32 cellular contexts compared by ENCODE assay signal in genomic region chr9:118189615-118190014, GRCh38.
"Had no signal": no experiment of that assay in that cellular context is flagged by ENCODE, and none has a peak within 500 bp of the region (broad histone marks: within the 10 kb centered on the region; RNA-seq: fewer than 3 reads in every experiment).

No MANE protein-coding gene starts in this region.

- H3K4me1 ChIP-seq: adrenal gland, ascending aorta, body of pancreas, breast epithelium had no signal

- ATAC-seq: activated naive CD4-positive, alpha-beta T cell treated with anti-CD3 and anti-CD28 coated beads, Interleukin-2, amount 50 U/mL, for 72 hours; activated naive CD8-positive, alpha-beta T cell treated with anti-CD3 and anti-CD28 coated beads, Interleukin-2, amount 50 U/mL, for 24 hours; activated T-cell treated with anti-CD3 and anti-CD28 coated beads, Interleukin-2, amount 50 U/mL, for 4 hours; activated T-cell treated with anti-CD3 and anti-CD28 coated beads, Interleukin-2, amount 50 U/mL, for 72 hours; activated T-helper 17 cell treated with anti-CD3 and anti-CD28 coated beads, Interleukin-2, amount 50 U/mL, for 72 hours; body of pancreas had no signal

- H3K9me3 ChIP-seq: adrenal gland, ascending aorta, breast epithelium had no signal

- FAIRE-seq: bronchial epithelial cell, colon had no signal

- H3K4me3 ChIP-seq: adrenal gland, ascending aorta, body of pancreas, breast epithelium, cardiac muscle cell had no signal

- H3K27ac ChIP-seq: adrenal gland, ascending aorta, body of pancreas, brain microvascular endothelial cell, breast epithelium, cardiac muscle cell had no signal

- H3K36me3 ChIP-seq: adrenal gland, ascending aorta, brain microvascular endothelial cell, breast epithelium, cardiac muscle cell had no signal

- H3K27me3 ChIP-seq: adrenal gland, ascending aorta, body of pancreas, brain microvascular endothelial cell, breast epithelium, cardiac muscle cell had no signal

- DNase-seq: activated effector memory CD4-positive, alpha-beta T cell treated with anti-CD3 and anti-CD28 coated beads, Interleukin-2, amount 50 U/mL, for 16 hours; activated effector memory CD4-positive, alpha-beta T cell treated with Interleukin-2 at 50 U/mL for 16 hours; activated gamma-delta T cell; activated gamma-delta T cell treated with Interleukin-2 at 50 U/mL for 16 hours; activated naive CD4-positive, alpha-beta T cell; activated naive CD4-positive, alpha-beta T cell treated with anti-CD3 and anti-CD28 coated beads for 36 hours; activated naive CD4-positive, alpha-beta T cell treated with anti-CD3 and anti-CD28 coated beads, Interleukin-2, amount 10 ng/mL, durations not matched to agents 7 days and 5 days; activated naive CD4-positive, alpha-beta T cell treated with anti-CD3 and anti-CD28 coated beads, Interleukin-2, amount 50 U/mL, for 16 hours; activated naive CD4-positive, alpha-beta T cell treated with Interleukin-2 at 50 U/mL for 16 hours; activated naive CD8-positive, alpha-beta T cell treated with anti-CD3 and anti-CD28 coated beads for 36 hours; activated naive CD8-positive, alpha-beta T cell treated with anti-CD3 and anti-CD28 coated beads, Interleukin-2, amount 10 ng/mL, durations not matched to agents 7 days and 5 days; activated naive CD8-positive, alpha-beta T cell treated with anti-CD3 and anti-CD28 coated beads, Interleukin-2, amount 50 U/mL, for 24 hours; activated T-cell treated with anti-CD3 and anti-CD28 coated beads, Interleukin-2, amount 50 U/mL, for 4 hours; activated T-cell treated with anti-CD3 and anti-CD28 coated beads, Interleukin-2, amount 50 U/mL, for 48 hours; activated T-cell treated with anti-CD3 and anti-CD28 coated beads, Interleukin-2, amount 50 U/mL, for 72 hours; adrenal gland; amniotic stem cell; amygdala; anterior cingulate cortex; aorta; body of pancreas; brain microvascular endothelial cell; caudate nucleus; central memory CD4-positive, alpha-beta T cell; cerebellar nuclear complex had no signal
